In genomic region chr6:14134211-14134910, GRCh38 we compare ENCODE assay signal across 30 cellular contexts. TPM values are rescaled to one million over a fixed set of nuclear protein-coding genes. Genes with fewer than 3 reads are reported as not detected.
DNase-seq lines count a peak whose midpoint lies in the region; ATAC-seq and TF ChIP-seq lines count a peak whose summit lies in the region.
"Had no signal": no experiment of that assay in that cellular context is flagged by ENCODE, and none has a peak within 500 bp of the region (broad histone marks: within the 10 kb centered on the region; RNA-seq: fewer than 3 reads in every experiment).

No MANE protein-coding gene starts in this region.

- H2AFZ ChIP-seq in OCI-LY3 (ENCODE audit: low read depth, low read length) = no peak overlapping the region
- H2AFZ ChIP-seq: GM23338 had no signal

- CTCF ChIA-PET in activated CD4-positive, alpha-beta memory T cell treated with anti-CD3 and anti-CD28 coated beads, Interleukin-2, amount 10 ng/mL, durations not matched to agents 7 days and 5 days (lab: Charles Lee) = interaction anchor here (0.9 to 1.3 kb wide), 2 partner anchors 10 to 11 kb away, joined by 3 read pairs; no protein-coding TSS in a partner anchor

- H3K9me3 Mint-ChIP-seq in stimulated activated naive B cell treated with anti-CD40 and anti-IgM and Interleukin-4, amounts not matched to agents 10 μg/mL and 1 μg/mL and 100 μg/mL, for 72 hours = peaks cover 0 to 2% of the 10 kb centered on the region in 2 donors
- no peaks in the 10 kb centered on the region for H3K9me3 Mint-ChIP-seq in activated CD4-positive, alpha-beta memory T cell treated with anti-CD3 and anti-CD28 coated beads, Interleukin-2, amount 10 ng/mL, durations not matched to agents 7 days and 5 days
- H3K9me3 Mint-ChIP-seq: activated naive CD8-positive, alpha-beta T cell treated with anti-CD3 and anti-CD28 coated beads for 36 hours; CD4-positive, alpha-beta T cell; GM23338; HFFc6; stimulated activated naive CD8-positive, alpha-beta T cell treated with anti-CD3 and anti-CD28 coated beads, Interleukin-15, Interleukin-2, amounts not matched to agents 100 ng/mL and 50 ng/mL, for 24 hours; T-cell had no signal

- no peak overlapping the region for H3K4me2 ChIP-seq in OCI-LY3 (ENCODE audit: low read length)
- H3K4me2 ChIP-seq: GM23338 had no signal

- peaks cover 91% of the 10 kb centered on the region for H4K20me1 ChIP-seq in OCI-LY3 (ENCODE audit: insufficient read depth, low read length)

- peak overlapping the region; percentile 97 for H3K27ac Mint-ChIP-seq in stimulated activated naive B cell treated with anti-CD40 and anti-IgM and Interleukin-4, amounts not matched to agents 10 μg/mL and 1 μg/mL and 100 μg/mL, for 72 hours
- no peak overlapping the region for H3K27ac Mint-ChIP-seq in activated CD4-positive, alpha-beta memory T cell treated with anti-CD3 and anti-CD28 coated beads, Interleukin-2, amount 10 ng/mL, durations not matched to agents 7 days and 5 days
- H3K27ac Mint-ChIP-seq: activated naive CD8-positive, alpha-beta T cell treated with anti-CD3 and anti-CD28 coated beads for 36 hours; CD4-positive, alpha-beta T cell; GM23338; HFFc6; stimulated activated naive CD8-positive, alpha-beta T cell treated with anti-CD3 and anti-CD28 coated beads, Interleukin-15, Interleukin-2, amounts not matched to agents 100 ng/mL and 50 ng/mL, for 24 hours; T-cell had no signal

- DNase-seq in glomerular visceral epithelial cell (ENCODE audit: extremely low spot score) (peak; percentile 79), GM10266 (ENCODE audit: extremely low spot score) (no peak), NCI-H1417 (lab: John Stamatoyannopoulos, UW) (no peak)
- DNase-seq in stimulated activated naive B cell treated with anti-CD40 and anti-IgM and Interleukin-4, amounts not matched to agents 10 μg/mL and 1 μg/mL and 100 μg/mL, for 72 hours = no peak
- no peak for DNase-seq in activated CD4-positive, alpha-beta memory T cell treated with anti-CD3 and anti-CD28 coated beads, Interleukin-2, amount 10 ng/mL, durations not matched to agents 7 days and 5 days
- DNase-seq: activated CD4-positive, CD25-positive, alpha-beta regulatory T cell; activated CD8-positive, alpha-beta memory T cell treated with anti-CD3 and anti-CD28 coated beads, Interleukin-2, amount 50 U/mL, for 4 hours; activated naive CD8-positive, alpha-beta T cell treated with anti-CD3 and anti-CD28 coated beads for 36 hours; aorta; CD4-positive, alpha-beta T cell; colonic mucosa; effector memory CD4-positive, alpha-beta T cell; EL; foreskin fibroblast; HFFc6; IMR-90; left cardiac atrium; NCI-H1048; NCI-H1694 treated with DMSO at 0.1 percent for 48 hours; NCI-H2171; NCI-H524; NK-92 treated with Interleukin-12 subunit alpha and Interleukin-12 subunit beta, amount 100 ng/mL, for 24 hours; nucleus accumbens; SHP77 treated with DMSO at 0.1 percent for 48 hours; T-cell; uterus had no signal

- H3K36me3 ChIP-seq in OCI-LY3 (replicated peaks; ENCODE audit: low read depth, low read length) = peaks cover 73% of the 10 kb centered on the region
- H3K36me3 ChIP-seq: colonic mucosa, uterus had no signal

- peaks cover 75 to 84% of the 10 kb centered on the region in 2 donors for H3K36me3 Mint-ChIP-seq in stimulated activated naive B cell treated with anti-CD40 and anti-IgM and Interleukin-4, amounts not matched to agents 10 μg/mL and 1 μg/mL and 100 μg/mL, for 72 hours
- H3K36me3 Mint-ChIP-seq in activated CD4-positive, alpha-beta memory T cell treated with anti-CD3 and anti-CD28 coated beads, Interleukin-2, amount 10 ng/mL, durations not matched to agents 7 days and 5 days (ENCODE audit: low read depth) = peaks cover 46% of the 10 kb centered on the region

- H3K79me2 ChIP-seq in OCI-LY3 (ENCODE audit: low read length) = peaks cover 71% of the 10 kb centered on the region

- peak overlapping the region; percentile 67 to 81 for H3K4me3 Mint-ChIP-seq in stimulated activated naive B cell treated with anti-CD40 and anti-IgM and Interleukin-4, amounts not matched to agents 10 μg/mL and 1 μg/mL and 100 μg/mL, for 72 hours
- H3K4me3 Mint-ChIP-seq in activated CD4-positive, alpha-beta memory T cell treated with anti-CD3 and anti-CD28 coated beads, Interleukin-2, amount 10 ng/mL, durations not matched to agents 7 days and 5 days = no peak overlapping the region
- H3K4me3 Mint-ChIP-seq: activated naive CD8-positive, alpha-beta T cell treated with anti-CD3 and anti-CD28 coated beads for 36 hours; CD4-positive, alpha-beta T cell; GM23338; HFFc6; stimulated activated naive CD8-positive, alpha-beta T cell treated with anti-CD3 and anti-CD28 coated beads, Interleukin-15, Interleukin-2, amounts not matched to agents 100 ng/mL and 50 ng/mL, for 24 hours; T-cell had no signal

- no peak overlapping the region for H3K9ac ChIP-seq in OCI-LY3 (ENCODE audit: low read length)

- H3K4me1 ChIP-seq in OCI-LY3 (ENCODE audit: low read length) = peaks cover 8% of the 10 kb centered on the region; the same call in 1 of the 2 replicates
- H3K4me1 ChIP-seq: colonic mucosa, uterus had no signal

- H3K9me3 ChIP-seq in OCI-LY3 (ENCODE audit: insufficient read depth, low read length) = no peaks in the 10 kb centered on the region
- H3K9me3 ChIP-seq: colonic mucosa, uterus had no signal

- no peak for TF ChIP-seq CTCF in OCI-LY3 (IDR thresholded peaks at IDR 0.05; ENCODE audit: low read depth, low read length)
- no peak for TF ChIP-seq CTCF in GM10266 (IDR thresholded peaks at IDR 0.05; ENCODE audit: control insufficient read depth, insufficient read depth, low read depth, missing control alignments)

- H3K27ac ChIP-seq in OCI-LY3 (ENCODE audit: low read length) = peak overlapping the region; percentile 24; the same call in 1 of the 2 replicates
- H3K27ac ChIP-seq: colonic mucosa, uterus had no signal

- no peak overlapping the region for H3K4me3 ChIP-seq in OCI-LY3 (ENCODE audit: low read length)
- H3K4me3 ChIP-seq: colonic mucosa, GM23338, uterus had no signal

- peak; percentile 65 for ATAC-seq in GM18511 (IDR thresholded peaks at IDR 0.05; ENCODE audit: unreplicated experiment)
- no peak for ATAC-seq in stimulated activated naive B cell treated with anti-CD40 and anti-IgM and Interleukin-4, amounts not matched to agents 10 μg/mL and 1 μg/mL and 100 μg/mL, for 72 hours (replicated peaks)
- ATAC-seq: GM23338, left cardiac atrium, T-cell had no signal

- H3K27me3 Mint-ChIP-seq in stimulated activated naive B cell treated with anti-CD40 and anti-IgM and Interleukin-4, amounts not matched to agents 10 μg/mL and 1 μg/mL and 100 μg/mL, for 72 hours = peaks cover 6 to 8% of the 10 kb centered on the region in 2 donors
- no peaks in the 10 kb centered on the region for H3K27me3 Mint-ChIP-seq in activated CD4-positive, alpha-beta memory T cell treated with anti-CD3 and anti-CD28 coated beads, Interleukin-2, amount 10 ng/mL, durations not matched to agents 7 days and 5 days
- H3K27me3 Mint-ChIP-seq: activated naive CD8-positive, alpha-beta T cell treated with anti-CD3 and anti-CD28 coated beads for 36 hours; CD4-positive, alpha-beta T cell; stimulated activated naive CD8-positive, alpha-beta T cell treated with anti-CD3 and anti-CD28 coated beads, Interleukin-15, Interleukin-2, amounts not matched to agents 100 ng/mL and 50 ng/mL, for 24 hours; T-cell had no signal

- POLR2A ChIA-PET in activated CD4-positive, alpha-beta memory T cell treated with anti-CD3 and anti-CD28 coated beads, Interleukin-2, amount 10 ng/mL, durations not matched to agents 7 days and 5 days (lab: Charles Lee) = no interaction called here

- no peaks in the 10 kb centered on the region for H3K27me3 ChIP-seq in OCI-LY3 (ENCODE audit: low read depth, low read length)
- H3K27me3 ChIP-seq: colonic mucosa, uterus had no signal

- H3K4me1 Mint-ChIP-seq in stimulated activated naive B cell treated with anti-CD40 and anti-IgM and Interleukin-4, amounts not matched to agents 10 μg/mL and 1 μg/mL and 100 μg/mL, for 72 hours = peaks cover 53 to 71% of the 10 kb centered on the region in 2 donors
- H3K4me1 Mint-ChIP-seq in activated CD4-positive, alpha-beta memory T cell treated with anti-CD3 and anti-CD28 coated beads, Interleukin-2, amount 10 ng/mL, durations not matched to agents 7 days and 5 days = peaks cover 3% of the 10 kb centered on the region

RNA-seq across cellular contexts. Expression of gene CD83, which starts 16.8 kb away (rescaled TPM):
- total RNA-seq in activated CD4-positive, alpha-beta memory T cell treated with anti-CD3 and anti-CD28 coated beads, Interleukin-2, amount 10 ng/mL, durations not matched to agents 7 days and 5 days = 1 to 10 TPM; 5.5 to 6.4 TPM
